ENCODE assay signal across 26 cellular contexts in the genomic region with DNA sequence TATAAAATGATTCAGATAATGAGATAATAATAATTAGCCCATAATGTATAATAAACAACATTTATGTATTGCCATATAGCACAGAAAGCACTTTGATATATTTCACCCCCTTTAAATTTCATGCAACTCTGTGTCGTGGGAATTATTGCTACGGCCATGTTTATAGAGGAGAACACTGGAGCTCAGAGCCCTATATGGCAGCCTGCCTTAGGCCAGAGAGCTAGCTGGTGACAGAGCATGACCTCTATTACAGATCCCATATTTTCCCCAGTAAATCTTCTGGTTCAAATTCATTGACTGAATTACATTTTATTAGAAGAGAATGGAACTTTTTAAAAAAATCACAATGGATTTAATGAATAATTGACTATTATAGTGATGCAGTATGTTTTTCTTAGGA.
"Had no signal": no experiment of that assay in that cellular context is flagged by ENCODE, and none has a peak within 500 bp of the region (broad histone marks: within the 10 kb centered on the region; RNA-seq: fewer than 3 reads in every experiment).

No MANE protein-coding gene starts in this region.

- H3K4me2 ChIP-seq: KMS-11 had no signal

- H3K36me3 ChIP-seq: brain microvascular endothelial cell, cardiac muscle cell had no signal

- H3K9ac ChIP-seq: KMS-11 had no signal

- DNase-seq: activated CD4-positive, alpha-beta memory T cell treated with anti-CD3 and anti-CD28 coated beads, Interleukin-2, amount 10 ng/mL, durations not matched to agents 7 days and 5 days; activated CD4-positive, alpha-beta T cell treated with anti-CD3 and anti-CD28 coated beads for 36 hours; activated CD4-positive, alpha-beta T cell treated with anti-CD3 and anti-CD28 coated beads, Interleukin-2, amount 50 U/mL, for 1 hour; activated gamma-delta T cell treated with Interleukin-2 at 50 U/mL for 16 hours; activated naive CD4-positive, alpha-beta T cell treated with anti-CD3 and anti-CD28 coated beads, Interleukin-2, amount 10 ng/mL, durations not matched to agents 7 days and 5 days; activated naive CD8-positive, alpha-beta T cell treated with anti-CD3 and anti-CD28 coated beads for 36 hours; activated T-cell treated with anti-CD3 and anti-CD28 coated beads, Interleukin-2, amount 50 U/mL, for 72 hours; brain microvascular endothelial cell; NCI-H1092; NCI-H1417; NCI-H1930; NCI-H2171; NCI-H2227 treated with DMSO at 0.1 percent for 48 hours; NCI-H446 treated with DMSO at 0.1 percent for 48 hours; NCI-H524 treated with DMSO at 0.1 percent for 48 hours; NCI-H774; PC-3; SIG-M5; T-cell; T-helper 2 cell; T1000 had no signal

- H3K27me3 ChIP-seq: brain microvascular endothelial cell, cardiac muscle cell had no signal

- FAIRE-seq: RCC 7860, TTC549 had no signal

- H3K27ac ChIP-seq: brain microvascular endothelial cell, cardiac muscle cell, KMS-11, VCaP had no signal

- ATAC-seq: activated CD4-positive, alpha-beta T cell treated with anti-CD3 and anti-CD28 coated beads for 36 hours; activated T-cell treated with anti-CD3 and anti-CD28 coated beads, Interleukin-2, amount 50 U/mL, for 72 hours; PC-3; T-cell had no signal

- H3K4me3 ChIP-seq: cardiac muscle cell had no signal
